ENCODE assay signal across 9 cellular contexts in genomic region chr1:168504064-168504837, GRCh38. TPM values are rescaled to one million over a fixed set of nuclear protein-coding genes. Genes with fewer than 3 reads are reported as not detected.
DNase-seq lines count a peak whose midpoint lies in the region; ATAC-seq, FAIRE-seq and TF ChIP-seq lines count a peak whose summit lies in the region.
"Had no signal": no experiment of that assay in that cellular context is flagged by ENCODE, and none has a peak within 500 bp of the region (broad histone marks: within the 10 kb centered on the region; RNA-seq: fewer than 3 reads in every experiment).

No MANE protein-coding gene starts in this region.

- peaks cover 31% of the 10 kb centered on the region for H3K4me1 ChIP-seq in Caco-2

- no peak overlapping the region for H3K27ac ChIP-seq in CD4-positive, alpha-beta T cell (ENCODE audit: low read depth, low read length)

- peaks cover 34% of the 10 kb centered on the region for H3K4me1 Mint-ChIP-seq in CD4-positive, alpha-beta T cell (ENCODE audit: low read depth)
- H3K4me1 Mint-ChIP-seq in Caco-2 (ENCODE audit: low read depth, unreplicated experiment) (peaks cover 16% of the 10 kb centered on the region), osteocyte (ENCODE audit: unreplicated experiment) (peaks cover 16% of the 10 kb centered on the region)

- no peaks in the 10 kb centered on the region for H3K36me3 Mint-ChIP-seq in CD4-positive, alpha-beta T cell (ENCODE audit: low read depth)
- H3K36me3 Mint-ChIP-seq in Caco-2 (ENCODE audit: insufficient read depth, unreplicated experiment) (peaks cover 19% of the 10 kb centered on the region), osteocyte (ENCODE audit: unreplicated experiment) (no peaks in the 10 kb centered on the region)

- H3K27me3 ChIP-seq in CD4-positive, alpha-beta T cell (ENCODE audit: control insufficient read depth, insufficient read depth, low read length), result no peaks in the 10 kb centered on the region
- no peaks in the 10 kb centered on the region for H3K27me3 ChIP-seq in Caco-2 (replicated peaks; ENCODE audit: control insufficient read depth, insufficient read depth, low read length)

- POLR2A ChIA-PET in CD4-positive, alpha-beta T cell (lab: Charles Lee), result no interaction called here
- POLR2A ChIA-PET in Caco-2 (lab: Charles Lee), result interaction anchor here (0.6 kb wide), 1 partner anchor 21 kb away, joined by 3 read pairs; no protein-coding TSS in a partner anchor

- H3K27me3 Mint-ChIP-seq in CD4-positive, alpha-beta T cell, result no peaks in the 10 kb centered on the region
- H3K27me3 Mint-ChIP-seq in Caco-2 (ENCODE audit: insufficient read depth, unreplicated experiment) (no peaks in the 10 kb centered on the region), osteocyte (ENCODE audit: unreplicated experiment) (peaks cover 9% of the 10 kb centered on the region)

- intact Hi-C loops in left cardiac atrium (cut with DNase I) (no loop called here), Caco-2 (cut with micrococcal nuclease; ENCODE audit: unreplicated experiment) (no loop called here)
- intact Hi-C loops in CD4-positive, alpha-beta T cell (cut with DNase I, micrococcal nuclease), result no loop called here

- CTCF ChIA-PET in CD4-positive, alpha-beta T cell (lab: Charles Lee), result interaction anchor here (0.5 to 1.2 kb wide), 2 partner anchors 16 to 1441 kb away, joined by 3 read pairs; no protein-coding TSS in a partner anchor
- CTCF ChIA-PET in Caco-2 (lab: Charles Lee), result no interaction called here

- no peaks in the 10 kb centered on the region for H3K9me3 Mint-ChIP-seq in CD4-positive, alpha-beta T cell
- H3K9me3 Mint-ChIP-seq in Caco-2 (ENCODE audit: unreplicated experiment) (no peaks in the 10 kb centered on the region), osteocyte (ENCODE audit: unreplicated experiment) (no peaks in the 10 kb centered on the region)

- peak; percentile 86 to 89 for ATAC-seq in left cardiac atrium
- ATAC-seq in CD4-positive, alpha-beta T cell (ENCODE audit: poor library complexity), result no peak

- DNase-seq in GM18507 (ENCODE audit: extremely low spot score, insufficient read length, low read depth) (no peak), H4 (ENCODE audit: low spot score) (peak; percentile 17), NB4 (ENCODE audit: low read depth) (peak; percentile 99), left cardiac atrium (peak; percentile 68), D341Med (ENCODE audit: low spot score) (no peak), Caco-2 (no peak), osteocyte (ENCODE audit: extremely low spot score, unreplicated experiment) (no peak)
- no peak for DNase-seq in CD4-positive, alpha-beta T cell

- peak overlapping the region; percentile 42 for H3K4me3 ChIP-seq in NB4 (ENCODE audit: low read depth, low read length)
- H3K4me3 ChIP-seq in Caco-2 (ENCODE audit: low read depth, low read length), result no peak overlapping the region

- no peak for TF ChIP-seq POLR2A in NB4 (IDR thresholded peaks at IDR 0.05; ENCODE audit: extremely low read depth, insufficient read length)

- no peak overlapping the region for H3K4me3 Mint-ChIP-seq in CD4-positive, alpha-beta T cell
- H3K4me3 Mint-ChIP-seq in Caco-2 (ENCODE audit: unreplicated experiment), result no peak overlapping the region
- H3K4me3 Mint-ChIP-seq in osteocyte (ENCODE audit: unreplicated experiment), result no peak overlapping the region

- peak; percentile 81 for FAIRE-seq in GM18507 (lab: Jason Lieb, UNC)
- FAIRE-seq: colon had no signal

- BruUV-seq in Caco-2 (replicated peaks; lab: Mats Ljungman, UMichigan), result no TSS peak

- TF ChIP-seq CTCF in NB4 (IDR thresholded peaks at IDR 0.05; ENCODE audit: low read depth, low read length) (no peak), Caco-2 (IDR thresholded peaks at IDR 0.05; ENCODE audit: insufficient read depth in 1 of 2, low read depth in 1 of 2, low read length in 1 of 2, severe bottlenecking in 1 of 2, unreplicated experiment in 1 of 2) (no peak), osteocyte (IDR thresholded peaks at IDR 0.05) (no peak)
- no peak for TF ChIP-seq CTCF in CD4-positive, alpha-beta T cell (IDR thresholded peaks at IDR 0.05)

- no peak overlapping the region for H3K27ac Mint-ChIP-seq in CD4-positive, alpha-beta T cell
- no peak overlapping the region for H3K27ac Mint-ChIP-seq in Caco-2 (ENCODE audit: unreplicated experiment)
- no peak overlapping the region for H3K27ac Mint-ChIP-seq in osteocyte (ENCODE audit: unreplicated experiment)

- no peaks in the 10 kb centered on the region for H3K9me3 ChIP-seq in CD4-positive, alpha-beta T cell (ENCODE audit: control insufficient read depth, low read length)
- H3K9me3 ChIP-seq in Caco-2, result no peaks in the 10 kb centered on the region

- H3K36me3 ChIP-seq in Caco-2 (ENCODE audit: control insufficient read depth, insufficient read depth, low read length), result peaks cover 3% of the 10 kb centered on the region

RNA-seq across cellular contexts. Expression of gene XCL2, which starts 39.5 kb away (rescaled TPM):
- total RNA-seq in H4 (2014; rRNA removed; shearing (Covaris generic)), result not detected in 2 replicates
- total RNA-seq in left cardiac atrium, result 1 to 10 TPM in 1 of 2 donors, not detected in 1; 1.3 TPM
- not detected for total RNA-seq in CD4-positive, alpha-beta T cell
- total RNA-seq in Caco-2 (2022), result not detected in 2 replicates
- total RNA-seq in osteocyte, result not detected in 2 replicates

Comparison
In these comparisons a context has a peak if more than half of its experiments do, and no peak if none do; other contexts are left out.
1. DNase-seq: peak in H4 (single experiment), NB4 (single experiment) and left cardiac atrium (single experiment); none in GM18507 (single experiment), CD4-positive, alpha-beta T cell (0 of 10), D341Med (single experiment), Caco-2 (0 of 2) and osteocyte (single experiment).